29 cellular contexts compared by ENCODE assay signal in the genomic region with DNA sequence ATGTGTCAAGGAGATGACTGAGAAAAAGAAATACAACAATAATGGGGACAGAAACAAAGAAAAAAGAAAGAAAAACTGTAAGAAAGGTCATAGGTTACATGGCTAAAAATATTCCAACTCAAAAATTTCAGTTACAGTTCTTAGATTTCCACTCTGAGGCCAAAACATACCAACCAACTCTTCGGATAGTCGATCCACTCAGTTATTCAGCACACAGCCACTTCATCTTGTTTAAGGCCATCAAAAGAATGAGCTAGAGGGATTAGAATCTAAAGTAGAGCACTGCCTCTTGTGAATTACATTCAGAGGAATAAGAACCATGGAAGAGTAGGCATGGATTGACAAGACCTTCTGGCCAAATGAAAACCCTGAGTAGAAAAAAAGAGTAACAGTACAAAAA.
DNase-seq lines count a peak whose midpoint lies in the region; ATAC-seq and TF ChIP-seq lines count a peak whose summit lies in the region.
"Had no signal": no experiment of that assay in that cellular context is flagged by ENCODE, and none has a peak within 500 bp of the region (broad histone marks: within the 10 kb centered on the region; RNA-seq: fewer than 3 reads in every experiment).

No MANE protein-coding gene starts in this region.

- H3K36me3 ChIP-seq in effector memory CD4-positive, alpha-beta T cell (ENCODE audit: control insufficient read depth, insufficient read depth, low read length), result no peaks in the 10 kb centered on the region
- H3K36me3 ChIP-seq: BLaER1, neutrophil, prostate gland, sigmoid colon, tibial artery had no signal

- no peaks in the 10 kb centered on the region for H3K4me1 ChIP-seq in effector memory CD4-positive, alpha-beta T cell (ENCODE audit: control insufficient read depth, insufficient read depth, low read length, poor library complexity, severe bottlenecking)
- H3K4me1 ChIP-seq: BLaER1, prostate gland, sigmoid colon, tibial artery had no signal

- H3K36me3 Mint-ChIP-seq in activated T-cell treated with anti-CD3 and anti-CD28 coated beads, Interleukin-2, amount 50 U/mL, for 72 hours (ENCODE audit: insufficient read depth in 2 of 2), result no peaks in the 10 kb centered on the region
- H3K36me3 Mint-ChIP-seq: immature natural killer cell; naive thymus-derived CD4-positive, alpha-beta T cell had no signal

- H3K27me3 Mint-ChIP-seq in activated T-cell treated with anti-CD3 and anti-CD28 coated beads, Interleukin-2, amount 50 U/mL, for 72 hours (ENCODE audit: low read depth), result no peaks in the 10 kb centered on the region

- no peak overlapping the region for H3K4me3 Mint-ChIP-seq in activated T-cell treated with anti-CD3 and anti-CD28 coated beads, Interleukin-2, amount 50 U/mL, for 72 hours
- H3K4me3 Mint-ChIP-seq: activated T-helper 1 cell treated with anti-CD3 and anti-CD28 coated beads, Interleukin-12 subunit alpha, Interleukin-12 subunit beta, Interleukin-2, Interleukin-4 antibody, amounts not matched to agents 30 ng/mL and 10 ng/mL and 1 ng/mL, durations not matched to agents 14 hours and 24 hours and 36 hours; immature natural killer cell; naive thymus-derived CD4-positive, alpha-beta T cell; T-helper 2 cell treated with Interferon-gamma antibody and Interleukin-4, amounts not matched to agents 5 μg/mL and 100 μg/mL, for 36 hours had no signal

- DNase-seq in AG04450 (ENCODE audit: low read depth, low spot score) (peak; percentile 23), HS-27A (ENCODE audit: low read depth) (peak; percentile 66), amniotic epithelial cell (ENCODE audit: low read depth) (peak; percentile 14), fibroblast of peridontal ligament (ENCODE audit: extremely low read depth) (peak; percentile 95), activated T-cell treated with anti-CD3 and anti-CD28 coated beads for 4 hours (no peak)
- no peak for DNase-seq in activated T-cell treated with anti-CD3 and anti-CD28 coated beads, Interleukin-2, amount 50 U/mL, for 72 hours
- no peak for DNase-seq in effector memory CD4-positive, alpha-beta T cell
- DNase-seq: activated CD4-positive, alpha-beta T cell treated with anti-CD3 and anti-CD28 coated beads, Interleukin-2, amount 50 U/mL, for 48 hours; activated CD4-positive, CD25-positive, alpha-beta regulatory T cell treated with anti-CD3 and anti-CD28 coated beads, Interleukin-2, amount 50 U/mL, for 72 hours; activated naive CD4-positive, alpha-beta T cell treated with Interleukin-2 at 50 U/mL for 16 hours; DMS 273 treated with DMSO at 0.1 percent for 48 hours; immature natural killer cell; KG1; left cardiac atrium; naive thymus-derived CD4-positive, alpha-beta T cell; NCI-H2171; NCI-H510A treated with DMSO at 0.1 percent for 48 hours; NK-92 treated with Interleukin-12 subunit alpha and Interleukin-12 subunit beta, amount 100 ng/mL, for 24 hours; SHP77; sigmoid colon; stimulated activated CD4-positive, alpha-beta T cell treated with anti-CD3 and anti-CD28 coated beads, Interleukin-4, amount 100 ng/mL, for 24 hours; tibial artery had no signal

- ATAC-seq in activated T-cell treated with anti-CD3 and anti-CD28 coated beads, Interleukin-2, amount 50 U/mL, for 72 hours (replicated peaks in 1 of 2), result no peak
- no peak for ATAC-seq in GM18517 (IDR thresholded peaks at IDR 0.05; ENCODE audit: unreplicated experiment)
- ATAC-seq: left cardiac atrium; naive thymus-derived CD4-positive, alpha-beta T cell had no signal

- POLR2A ChIA-PET in AG04450 (lab: Yijun Ruan, JAX), result interaction anchor here (2.6 kb wide), 1 partner anchor 40 kb away, joined by 17 read pairs; no protein-coding TSS in a partner anchor

- H3K27ac Mint-ChIP-seq in activated T-cell treated with anti-CD3 and anti-CD28 coated beads, Interleukin-2, amount 50 U/mL, for 72 hours, result no peak overlapping the region
- H3K27ac Mint-ChIP-seq: activated T-helper 1 cell treated with anti-CD3 and anti-CD28 coated beads, Interleukin-12 subunit alpha, Interleukin-12 subunit beta, Interleukin-2, Interleukin-4 antibody, amounts not matched to agents 30 ng/mL and 10 ng/mL and 1 ng/mL, durations not matched to agents 14 hours and 24 hours and 36 hours; immature natural killer cell; naive thymus-derived CD4-positive, alpha-beta T cell; T-helper 2 cell treated with Interferon-gamma antibody and Interleukin-4, amounts not matched to agents 5 μg/mL and 100 μg/mL, for 36 hours had no signal

- no peaks in the 10 kb centered on the region for H3K4me1 Mint-ChIP-seq in activated T-cell treated with anti-CD3 and anti-CD28 coated beads, Interleukin-2, amount 50 U/mL, for 72 hours (ENCODE audit: low read depth)
- H3K4me1 Mint-ChIP-seq: immature natural killer cell; naive thymus-derived CD4-positive, alpha-beta T cell had no signal

- no peak for TF ChIP-seq CTCF in AG04450 (IDR thresholded peaks at IDR 0.05; ENCODE audit: low read depth, low read length)

- H3K4me3 ChIP-seq in AG04450 (ENCODE audit: low read depth, low read length), result no peak overlapping the region
- no peak overlapping the region for H3K4me3 ChIP-seq in effector memory CD4-positive, alpha-beta T cell (ENCODE audit: insufficient read depth, low read depth, low read length, poor library complexity, severe bottlenecking)
- H3K4me3 ChIP-seq: BLaER1, lung, prostate gland, sigmoid colon, tibial artery had no signal

- no peaks in the 10 kb centered on the region for H3K9me3 Mint-ChIP-seq in activated T-cell treated with anti-CD3 and anti-CD28 coated beads, Interleukin-2, amount 50 U/mL, for 72 hours
- H3K9me3 Mint-ChIP-seq: activated T-helper 1 cell treated with anti-CD3 and anti-CD28 coated beads, Interleukin-12 subunit alpha, Interleukin-12 subunit beta, Interleukin-2, Interleukin-4 antibody, amounts not matched to agents 30 ng/mL and 10 ng/mL and 1 ng/mL, durations not matched to agents 14 hours and 24 hours and 36 hours; T-helper 2 cell treated with Interferon-gamma antibody and Interleukin-4, amounts not matched to agents 5 μg/mL and 100 μg/mL, for 36 hours had no signal

- CTCF ChIA-PET in AG04450 (lab: Charles Lee), result no interaction called here

- H3K27me3 ChIP-seq in AG04450 (ENCODE audit: control insufficient read depth, insufficient read depth, low read length), result no peaks in the 10 kb centered on the region
- H3K27me3 ChIP-seq in effector memory CD4-positive, alpha-beta T cell (replicated peaks; ENCODE audit: control insufficient read depth, insufficient read depth, low read length, poor library complexity, severe bottlenecking), result no peaks in the 10 kb centered on the region
- H3K27me3 ChIP-seq: BLaER1, neutrophil, sigmoid colon, tibial artery had no signal

- no peaks in the 10 kb centered on the region for H3K9me3 ChIP-seq in AG04450 (ENCODE audit: control insufficient read depth, insufficient read depth, low read length)
- no peaks in the 10 kb centered on the region for H3K9me3 ChIP-seq in effector memory CD4-positive, alpha-beta T cell (ENCODE audit: control insufficient read depth, low read length)
- H3K9me3 ChIP-seq: BLaER1, neutrophil, prostate gland, sigmoid colon, tibial artery had no signal

- H3K27ac ChIP-seq in AG04450 (ENCODE audit: low read depth, low read length), result no peak overlapping the region
- H3K27ac ChIP-seq in effector memory CD4-positive, alpha-beta T cell (ENCODE audit: insufficient read depth, low read length, poor library complexity, severe bottlenecking), result no peak overlapping the region
- H3K27ac ChIP-seq: BLaER1, neutrophil, prostate gland, sigmoid colon, tibial artery had no signal

Comparison
In these comparisons a context has a peak if more than half of its experiments do, and no peak if none do; other contexts are left out.
1. DNase-seq: peak in AG04450 (single experiment), HS-27A (single experiment), amniotic epithelial cell (single experiment) and fibroblast of peridontal ligament (single experiment); none in activated T-cell treated with anti-CD3 and anti-CD28 coated beads, Interleukin-2, amount 50 U/mL, for 72 hours (0 of 2), effector memory CD4-positive, alpha-beta T cell (0 of 3) and activated T-cell treated with anti-CD3 and anti-CD28 coated beads for 4 hours (single experiment).